ENCODE assay signal across 12 cellular contexts in genomic region chr5:65068410-65068809, GRCh38.
DNase-seq lines count a peak whose midpoint lies in the region; ATAC-seq and TF ChIP-seq lines count a peak whose summit lies in the region.
"Had no signal": no experiment of that assay in that cellular context is flagged by ENCODE, and none has a peak within 500 bp of the region (broad histone marks: within the 10 kb centered on the region; RNA-seq: fewer than 3 reads in every experiment).

No MANE protein-coding gene starts in this region.

- H3K4me3 Mint-ChIP-seq in neural crest cell, result no peak overlapping the region
- H3K4me3 Mint-ChIP-seq: H9 had no signal

- H3K4me1 Mint-ChIP-seq in neural crest cell, result peaks cover 24% of the 10 kb centered on the region

- TF ChIP-seq CTCF in neural crest cell (conservative IDR thresholded peaks at IDR 0.05), result no peak

- peak overlapping the region; percentile 62 for H3K27ac Mint-ChIP-seq in neural crest cell (ENCODE audit: unreplicated experiment)
- H3K27ac Mint-ChIP-seq: H9 had no signal

- peak; percentile 37 for ATAC-seq in GM19023 (IDR thresholded peaks at IDR 0.05; ENCODE audit: unreplicated experiment)
- ATAC-seq in GM21619 (IDR thresholded peaks at IDR 0.05; ENCODE audit: unreplicated experiment), result peak; percentile 40
- peak; percentile 47 for ATAC-seq in HG03280 (IDR thresholded peaks at IDR 0.05; ENCODE audit: unreplicated experiment)

- no peaks in the 10 kb centered on the region for H3K36me3 Mint-ChIP-seq in neural crest cell (ENCODE audit: low read depth)

- no peak for DNase-seq in neural crest cell (ENCODE audit: low read depth, low spot score)
- no peak for DNase-seq in NCI-H82 (lab: John Stamatoyannopoulos, UW)
- no peak for DNase-seq in NCI-H2081 (lab: John Stamatoyannopoulos, UW)
- no peak for DNase-seq in activated naive CD4-positive, alpha-beta T cell treated with anti-CD3 and anti-CD28 coated beads, Interleukin-2, amount 50 U/mL, for 16 hours
- DNase-seq in NCI-H524 (lab: John Stamatoyannopoulos, UW), result no peak
- DNase-seq: activated CD4-positive, CD25-positive, alpha-beta regulatory T cell; H9; nucleus accumbens; sigmoid colon had no signal

- H3K9me3 Mint-ChIP-seq in neural crest cell, result peaks cover 4% of the 10 kb centered on the region
- H3K9me3 Mint-ChIP-seq: H9 had no signal

- no peaks in the 10 kb centered on the region for H3K27me3 Mint-ChIP-seq in neural crest cell (ENCODE audit: low read depth)
